28 cellular contexts compared by ENCODE assay signal in genomic region chr4:118322831-118323502, GRCh38. TPM values are rescaled to one million over a fixed set of nuclear protein-coding genes. Genes with fewer than 3 reads are reported as not detected.
"Had no signal": no experiment of that assay in that cellular context is flagged by ENCODE, and none has a peak within 500 bp of the region (broad histone marks: within the 10 kb centered on the region; RNA-seq: fewer than 3 reads in every experiment).

No MANE protein-coding gene starts in this region.

- H2AFZ ChIP-seq: hepatocyte had no signal

- H3K9me3 Mint-ChIP-seq: activated CD8-positive, alpha-beta T cell treated with anti-CD3 and anti-CD28 coated beads for 36 hours; activated naive CD4-positive, alpha-beta T cell treated with anti-CD3 and anti-CD28 coated beads, Interleukin-2, amount 50 U/mL, for 24 hours; activated naive CD8-positive, alpha-beta T cell treated with anti-CD3 and anti-CD28 coated beads, Interleukin-2, amount 50 U/mL, for 24 hours; activated T-cell treated with anti-CD3 and anti-CD28 coated beads, Interleukin-2, amount 50 U/mL, for 4 hours; activated T-helper 2 cell treated with anti-CD3 and anti-CD28 coated beads, Interferon-gamma antibody, Interleukin-2, Interleukin-4, amounts not matched to agents 10 μg/mL and 5 μg/mL and 100 μg/mL, durations not matched to agents 14 hours and 24 hours and 36 hours; naive thymus-derived CD4-positive, alpha-beta T cell; neural crest cell; stimulated activated naive B cell treated with anti-CD40 and anti-IgM and Interleukin-4, amounts not matched to agents 10 μg/mL and 1 μg/mL and 100 μg/mL, for 72 hours had no signal

- DNase-seq: activated CD4-positive, alpha-beta T cell treated with anti-CD3 and anti-CD28 coated beads, Interleukin-2, amount 50 U/mL, for 1 hour; activated CD8-positive, alpha-beta T cell treated with anti-CD3 and anti-CD28 coated beads for 36 hours; activated naive CD8-positive, alpha-beta T cell treated with anti-CD3 and anti-CD28 coated beads, Interleukin-2, amount 50 U/mL, for 24 hours; activated T-cell treated with anti-CD3 and anti-CD28 coated beads, Interleukin-2, amount 50 U/mL, for 4 hours; amygdala; central memory CD4-positive, alpha-beta T cell; gastrocnemius medialis; left cardiac atrium; mammary epithelial cell; naive thymus-derived CD4-positive, alpha-beta T cell; posterior cingulate gyrus; right cardiac atrium; stimulated activated CD4-positive, alpha-beta T cell treated with anti-CD3 and anti-CD28 coated beads, Interleukin-15, amount 100 ng/mL, for 24 hours; stimulated activated CD4-positive, alpha-beta T cell treated with anti-CD3 and anti-CD28 coated beads, Interleukin-2, amount 100 ng/mL, for 24 hours; stimulated activated naive B cell treated with anti-CD40 and anti-IgM and Interleukin-4, amounts not matched to agents 10 μg/mL and 1 μg/mL and 100 μg/mL, for 72 hours; stomach; T-helper 9 cell; thyroid gland; upper lobe of left lung had no signal

- H3K9me3 ChIP-seq: breast epithelium, esophagus muscularis mucosa, gastrocnemius medialis, stomach, thyroid gland, upper lobe of left lung, vagina had no signal

- H3K27ac Mint-ChIP-seq: activated CD8-positive, alpha-beta T cell treated with anti-CD3 and anti-CD28 coated beads for 36 hours; activated naive CD4-positive, alpha-beta T cell treated with anti-CD3 and anti-CD28 coated beads, Interleukin-2, amount 50 U/mL, for 24 hours; activated naive CD8-positive, alpha-beta T cell treated with anti-CD3 and anti-CD28 coated beads, Interleukin-2, amount 50 U/mL, for 24 hours; activated T-helper 2 cell treated with anti-CD3 and anti-CD28 coated beads, Interferon-gamma antibody, Interleukin-2, Interleukin-4, amounts not matched to agents 10 μg/mL and 5 μg/mL and 100 μg/mL, durations not matched to agents 14 hours and 24 hours and 36 hours; naive thymus-derived CD4-positive, alpha-beta T cell; stimulated activated naive B cell treated with anti-CD40 and anti-IgM and Interleukin-4, amounts not matched to agents 10 μg/mL and 1 μg/mL and 100 μg/mL, for 72 hours had no signal

- H3K27ac ChIP-seq: breast epithelium, esophagus muscularis mucosa, gastrocnemius medialis, hepatocyte, stomach, thyroid gland, upper lobe of left lung, vagina had no signal

- H3K4me3 Mint-ChIP-seq: activated CD8-positive, alpha-beta T cell treated with anti-CD3 and anti-CD28 coated beads for 36 hours; activated naive CD4-positive, alpha-beta T cell treated with anti-CD3 and anti-CD28 coated beads, Interleukin-2, amount 50 U/mL, for 24 hours; activated naive CD8-positive, alpha-beta T cell treated with anti-CD3 and anti-CD28 coated beads, Interleukin-2, amount 50 U/mL, for 24 hours; activated T-cell treated with anti-CD3 and anti-CD28 coated beads, Interleukin-2, amount 50 U/mL, for 4 hours; naive thymus-derived CD4-positive, alpha-beta T cell; neural crest cell; stimulated activated naive B cell treated with anti-CD40 and anti-IgM and Interleukin-4, amounts not matched to agents 10 μg/mL and 1 μg/mL and 100 μg/mL, for 72 hours had no signal

- H3K27me3 ChIP-seq: breast epithelium, esophagus muscularis mucosa, gastrocnemius medialis, hepatocyte, stomach, thyroid gland, upper lobe of left lung, vagina had no signal

- H3K4me1 ChIP-seq: breast epithelium, esophagus muscularis mucosa, gastrocnemius medialis, stomach, thyroid gland, upper lobe of left lung had no signal

- FAIRE-seq: keratinocyte, TTC549 had no signal

- H3K4me2 ChIP-seq: hepatocyte had no signal

- H3K79me2 ChIP-seq: hepatocyte had no signal

- H3K36me3 ChIP-seq: breast epithelium, esophagus muscularis mucosa, gastrocnemius medialis, stomach, thyroid gland, upper lobe of left lung, vagina had no signal

- ATAC-seq: activated CD8-positive, alpha-beta T cell treated with anti-CD3 and anti-CD28 coated beads for 36 hours; activated naive CD8-positive, alpha-beta T cell treated with anti-CD3 and anti-CD28 coated beads, Interleukin-2, amount 50 U/mL, for 24 hours; activated T-cell treated with anti-CD3 and anti-CD28 coated beads, Interleukin-2, amount 50 U/mL, for 4 hours; gastrocnemius medialis; left cardiac atrium; naive thymus-derived CD4-positive, alpha-beta T cell; right cardiac atrium; stimulated activated naive B cell treated with anti-CD40 and anti-IgM and Interleukin-4, amounts not matched to agents 10 μg/mL and 1 μg/mL and 100 μg/mL, for 72 hours had no signal

- H3K4me3 ChIP-seq: breast epithelium, esophagus muscularis mucosa, gastrocnemius medialis, hepatocyte, stomach, thyroid gland, upper lobe of left lung, vagina had no signal

- H3K4me1 Mint-ChIP-seq: activated naive CD4-positive, alpha-beta T cell treated with anti-CD3 and anti-CD28 coated beads, Interleukin-2, amount 50 U/mL, for 24 hours; activated naive CD8-positive, alpha-beta T cell treated with anti-CD3 and anti-CD28 coated beads, Interleukin-2, amount 50 U/mL, for 24 hours; naive thymus-derived CD4-positive, alpha-beta T cell; stimulated activated naive B cell treated with anti-CD40 and anti-IgM and Interleukin-4, amounts not matched to agents 10 μg/mL and 1 μg/mL and 100 μg/mL, for 72 hours had no signal

- H3K36me3 Mint-ChIP-seq: activated naive CD4-positive, alpha-beta T cell treated with anti-CD3 and anti-CD28 coated beads, Interleukin-2, amount 50 U/mL, for 24 hours; naive thymus-derived CD4-positive, alpha-beta T cell; stimulated activated naive B cell treated with anti-CD40 and anti-IgM and Interleukin-4, amounts not matched to agents 10 μg/mL and 1 μg/mL and 100 μg/mL, for 72 hours had no signal

RNA-seq across cellular contexts. Expression of gene PRSS12, which starts 29.8 kb away (rescaled TPM):
- total RNA-seq: activated CD8-positive, alpha-beta T cell treated with anti-CD3 and anti-CD28 coated beads for 36 hours; activated T-helper 2 cell treated with anti-CD3 and anti-CD28 coated beads, Interferon-gamma antibody, Interleukin-2, Interleukin-4, amounts not matched to agents 10 μg/mL and 5 μg/mL and 100 μg/mL, durations not matched to agents 14 hours and 24 hours and 36 hours; naive thymus-derived CD4-positive, alpha-beta T cell; right cardiac atrium had no signal
